In genomic region chr12:47894652-47895051, GRCh38 we compare ENCODE assay signal across 18 cellular contexts.
"Had no signal": no experiment of that assay in that cellular context is flagged by ENCODE, and none has a peak within 500 bp of the region (broad histone marks: within the 10 kb centered on the region; RNA-seq: fewer than 3 reads in every experiment).

No MANE protein-coding gene starts in this region.

- DNase-seq: activated CD4-positive, alpha-beta T cell treated with anti-CD3 and anti-CD28 coated beads for 1 hour; activated CD4-positive, alpha-beta T cell treated with anti-CD3 and anti-CD28 coated beads, Interleukin-2, amount 50 U/mL, for 48 hours; activated effector memory CD4-positive, alpha-beta T cell treated with anti-CD3 and anti-CD28 coated beads, Interleukin-2, amount 50 U/mL, for 16 hours; adrenal gland; cerebellar nuclear complex; effector memory CD8-positive, alpha-beta T cell; natural killer cell; ovary; right lobe of liver; stimulated activated CD4-positive, alpha-beta T cell treated with anti-CD3 and anti-CD28 coated beads, Interleukin-4, amount 100 ng/mL, for 24 hours; stimulated activated naive CD4-positive, alpha-beta T cell; substantia nigra; uterus; WERI-Rb-1 had no signal

- H3K36me3 Mint-ChIP-seq: natural killer cell had no signal

- H3K27me3 ChIP-seq: adrenal gland, ovary, right lobe of liver, uterus had no signal

- H3K4me3 ChIP-seq: adrenal gland, ovary, right lobe of liver, tibial nerve, uterus had no signal

- H3K9me3 Mint-ChIP-seq: activated naive CD4-positive, alpha-beta T cell treated with anti-CD3 and anti-CD28 coated beads, Interleukin-2, amount 50 U/mL, for 72 hours; dendritic cell treated with granulocyte-macrophage colony-stimulating factor and Interleukin-4, amounts not matched to agents 40 ng/mL and 50 ng/mL, for 4 days; effector memory CD8-positive, alpha-beta T cell; memory B cell; natural killer cell had no signal

- H3K27me3 Mint-ChIP-seq: dendritic cell treated with granulocyte-macrophage colony-stimulating factor and Interleukin-4, amounts not matched to agents 40 ng/mL and 50 ng/mL, for 4 days had no signal

- H3K4me3 Mint-ChIP-seq: dendritic cell treated with granulocyte-macrophage colony-stimulating factor and Interleukin-4, amounts not matched to agents 40 ng/mL and 50 ng/mL, for 4 days; effector memory CD8-positive, alpha-beta T cell; memory B cell; natural killer cell had no signal

- H3K36me3 ChIP-seq: adrenal gland, ovary, right lobe of liver, tibial nerve, uterus, WERI-Rb-1 had no signal

- H3K4me1 ChIP-seq: uterus had no signal

- ATAC-seq: effector memory CD8-positive, alpha-beta T cell; natural killer cell; right lobe of liver had no signal

- H3K27ac Mint-ChIP-seq: effector memory CD8-positive, alpha-beta T cell; memory B cell; natural killer cell had no signal

- H3K9me3 ChIP-seq: adrenal gland, ovary, right lobe of liver, tibial nerve, uterus had no signal

- H3K27ac ChIP-seq: adrenal gland, ovary, right lobe of liver, tibial nerve, uterus, WERI-Rb-1 had no signal
